Comparison of ENCODE assay signal across 6 cellular contexts in genomic region chr5:143918961-143919360, GRCh38.
"Had no signal": no experiment of that assay in that cellular context is flagged by ENCODE, and none has a peak within 500 bp of the region (broad histone marks: within the 10 kb centered on the region; RNA-seq: fewer than 3 reads in every experiment).

No MANE protein-coding gene starts in this region.

- FAIRE-seq: HTR-8/SVneo had no signal

- DNase-seq: IMR-90, KBM-7, KG1 had no signal

- H3K9ac ChIP-seq: KMS-11 had no signal

- H3K4me2 ChIP-seq: KMS-11 had no signal

- H3K27ac ChIP-seq: HL-60, KMS-11 had no signal
